ENCODE assay signal across 9 cellular contexts in the genomic region with DNA sequence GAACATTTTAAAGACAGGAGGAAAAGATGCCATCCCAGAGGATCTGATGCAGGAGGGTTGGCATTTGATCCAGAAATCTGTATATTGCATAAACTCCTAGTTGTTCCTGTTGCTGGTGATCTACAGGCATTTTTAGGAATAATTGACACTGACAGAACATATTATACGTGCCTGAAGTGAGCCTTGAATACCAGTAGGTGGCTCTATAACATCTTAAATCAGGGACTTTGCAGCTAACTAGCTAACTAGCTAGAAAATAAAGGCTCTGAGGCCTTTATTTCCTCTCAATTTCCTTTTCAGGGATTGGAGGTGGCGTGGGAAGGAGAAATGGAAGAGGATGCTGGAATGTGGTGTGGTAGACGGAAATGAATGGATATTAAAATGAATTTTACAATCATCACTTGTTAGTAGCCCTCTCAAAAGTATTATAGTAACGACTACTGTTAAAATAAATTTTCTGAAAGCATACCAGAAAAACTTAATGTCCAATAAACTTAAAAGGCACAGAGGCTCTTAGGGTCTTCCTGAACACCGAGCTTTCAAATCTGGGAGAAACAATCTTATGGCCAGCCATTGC. TPM values are rescaled to one million over a fixed set of nuclear protein-coding genes. Genes with fewer than 3 reads are reported as not detected.
A peak's percentile ranks its signal among the peaks of the same experiment; 100 is the strongest.
DNase-seq lines count a peak whose midpoint lies in the region; ATAC-seq, FAIRE-seq and TF ChIP-seq lines count a peak whose summit lies in the region.
"Had no signal": no experiment of that assay in that cellular context is flagged by ENCODE, and none has a peak within 500 bp of the region (broad histone marks: within the 10 kb centered on the region; RNA-seq: fewer than 3 reads in every experiment).

No MANE protein-coding gene starts in this region.

- H2AFZ ChIP-seq in astrocyte (ENCODE audit: low read depth, low read length) (no peak overlapping the region), hepatocyte (peak overlapping the region; percentile 4)

- no peaks in the 10 kb centered on the region for H3K27me3 ChIP-seq in astrocyte (ENCODE audit: insufficient read depth, low read length)
- H3K27me3 ChIP-seq in hepatocyte, result no peaks in the 10 kb centered on the region
- H3K27me3 ChIP-seq in spleen (replicated peaks in 1 of 7), result no peaks in the 10 kb centered on the region

- peak; percentile 96 for FAIRE-seq in astrocyte (lab: Jason Lieb, UNC)

- H3K9me3 ChIP-seq in astrocyte (ENCODE audit: insufficient read depth, low read depth, low read length), result no peaks in the 10 kb centered on the region
- H3K9me3 ChIP-seq in hepatocyte (ENCODE audit: low read depth), result no peaks in the 10 kb centered on the region
- H3K9me3 ChIP-seq in spleen, result peaks cover 0 to 3% (median 1%) of the 10 kb centered on the region in 8 donors

- ATAC-seq in GM18867 (IDR thresholded peaks at IDR 0.05; ENCODE audit: unreplicated experiment) (peak; percentile 47), HG03521 (IDR thresholded peaks at IDR 0.05; ENCODE audit: unreplicated experiment) (peak; percentile 35), GM19463 (IDR thresholded peaks at IDR 0.05; ENCODE audit: unreplicated experiment) (no peak)

- H4K20me1 ChIP-seq in astrocyte (ENCODE audit: insufficient read depth, low read length) (no peaks in the 10 kb centered on the region), hepatocyte (ENCODE audit: insufficient read depth, poor library complexity, severe bottlenecking) (no peaks in the 10 kb centered on the region)

- no peaks in the 10 kb centered on the region for H3K36me3 ChIP-seq in astrocyte (ENCODE audit: insufficient read depth, low read length)
- no peaks in the 10 kb centered on the region for H3K36me3 ChIP-seq in hepatocyte (replicated peaks; ENCODE audit: insufficient read depth, low read depth)
- H3K36me3 ChIP-seq in spleen, result no peaks in the 10 kb centered on the region

- WGBS in hepatocyte (ENCODE audit: low lambda C conversion rate, missing lambda C conversion rate), result 37% methylated on average over 5 of the region's 5 CpGs
- 20 to 27% (median 23%) methylated on average over 5 of the region's 5 CpGs for WGBS in spleen, 5 donors

- H3K27ac ChIP-seq in C4-2B, result no peak overlapping the region
- peak overlapping the region; percentile 78 for H3K27ac ChIP-seq in astrocyte (ENCODE audit: low read depth, low read length)
- H3K27ac ChIP-seq in hepatocyte, result no peak overlapping the region
- H3K27ac ChIP-seq in spleen, result peak overlapping the region in 6 of 8 donors; percentile 12 to 89 (median 52)
- H3K27ac ChIP-seq: SK-N-MC had no signal

- H3K4me3 ChIP-seq in astrocyte (ENCODE audit: insufficient read depth, low read depth, low read length) (no peak overlapping the region), hepatocyte (no peak overlapping the region), spleen (no peak overlapping the region)
- H3K4me3 ChIP-seq: SK-N-MC had no signal

- intact Hi-C loops in spleen (cut with DNase I; ENCODE audit: low total_unique reads), result no loop called here

- H3K9ac ChIP-seq in astrocyte (ENCODE audit: low read length), result peak overlapping the region; percentile 59

- peaks cover 52% of the 10 kb centered on the region for H3K4me1 Mint-ChIP-seq in astrocyte (ENCODE audit: low read depth, unreplicated experiment)

- peaks cover under 1% of the 10 kb centered on the region for H3K9me3 Mint-ChIP-seq in astrocyte (ENCODE audit: unreplicated experiment)

- H3K4me1 ChIP-seq in astrocyte (ENCODE audit: insufficient read depth, low read length) (peaks cover 22% of the 10 kb centered on the region), hepatocyte (ENCODE audit: insufficient read depth) (peaks cover 5% of the 10 kb centered on the region), spleen (peaks cover 25 to 57% (median 33%) of the 10 kb centered on the region in 6 donors)

- H3K79me2 ChIP-seq in astrocyte (ENCODE audit: insufficient read depth, low read length), result no peaks in the 10 kb centered on the region
- no peaks in the 10 kb centered on the region for H3K79me2 ChIP-seq in hepatocyte

- no peak for TF ChIP-seq POLR2A in spleen (IDR thresholded peaks at IDR 0.05)

- H3K4me3 Mint-ChIP-seq in astrocyte (ENCODE audit: unreplicated experiment), result no peak overlapping the region

- DNase-seq in NCI-H748 (lab: John Stamatoyannopoulos, UW; ENCODE audit: unreplicated experiment) (peak; percentile 69), astrocyte (ENCODE audit: low read depth) (peak; percentile 61), hepatocyte (ENCODE audit: low spot score) (peak; percentile 74), spleen (no peak)

- H3K9me2 ChIP-seq in hepatocyte (replicated peaks; ENCODE audit: insufficient read depth), result no peaks in the 10 kb centered on the region

- H3K36me3 Mint-ChIP-seq in astrocyte (ENCODE audit: low read depth, unreplicated experiment), result no peaks in the 10 kb centered on the region

- H3K4me2 ChIP-seq in astrocyte (ENCODE audit: low read length) (peak overlapping the region; percentile 68), hepatocyte (no peak overlapping the region)

- no peaks in the 10 kb centered on the region for H3K27me3 Mint-ChIP-seq in astrocyte (ENCODE audit: low read depth, unreplicated experiment)

- TF ChIP-seq CTCF in C4-2B (conservative IDR thresholded peaks at IDR 0.05), result peak; percentile 78
- peak; percentile 94 for TF ChIP-seq CTCF in astrocyte (IDR thresholded peaks at IDR 0.05; ENCODE audit: insufficient read depth, low read depth, low read length)
- TF ChIP-seq CTCF in hepatocyte (IDR thresholded peaks at IDR 0.05; ENCODE audit: poor library complexity), result peak; percentile 88
- TF ChIP-seq CTCF in spleen (IDR thresholded peaks at IDR 0.05 in 8 of 11, conservative IDR thresholded peaks at IDR 0.05 in 3 of 11), result peak; percentile 58 to 85 (median 77)

- H3K27ac Mint-ChIP-seq in astrocyte (ENCODE audit: unreplicated experiment), result peak overlapping the region; percentile 96

RNA-seq across cellular contexts. Expression of gene PLCXD2, which starts 5.5 kb away (rescaled TPM):
- total RNA-seq in astrocyte (9.3 and 11.4 TPM in 2 replicates), hepatocyte (6.2 and 12.4 TPM in 2 replicates), spleen (1 to 10 TPM; 2.9 to 6.0 (median 3.4) TPM)
- polyA plus RNA-seq in hepatocyte (12.1 and 15.6 TPM in 2 replicates), spleen (under 1 TPM; 0.30 to 0.53 (median 0.35) TPM)

Comparison
In these comparisons a context has a peak if more than half of its experiments do, and no peak if none do; other contexts are left out.
1. H3K27ac ChIP-seq: peak in astrocyte (single experiment) and spleen (6 of 8); none in C4-2B (single experiment) and hepatocyte (single experiment).
2. Peak in every context shown above with its lines, with median percentiles within 50 percentile points of each other: CTCF ChIP-seq.